19 cellular contexts compared by ENCODE assay signal in genomic region chr2:182740681-182741080, GRCh38. TPM values are rescaled to one million over a fixed set of nuclear protein-coding genes. Genes with fewer than 3 reads are reported as not detected.
DNase-seq lines count a peak whose midpoint lies in the region; ATAC-seq lines count a peak whose summit lies in the region.
"Had no signal": no experiment of that assay in that cellular context is flagged by ENCODE, and none has a peak within 500 bp of the region (broad histone marks: within the 10 kb centered on the region; RNA-seq: fewer than 3 reads in every experiment).

No MANE protein-coding gene starts in this region.

- no peak overlapping the region for H3K27ac Mint-ChIP-seq in activated naive CD8-positive, alpha-beta T cell treated with anti-CD3 and anti-CD28 coated beads, Interleukin-2, amount 10 ng/mL, durations not matched to agents 7 days and 5 days
- no peak overlapping the region for H3K27ac Mint-ChIP-seq in activated naive CD8-positive, alpha-beta T cell treated with anti-CD3 and anti-CD28 coated beads, Interleukin-2, amount 50 U/mL, for 24 hours
- H3K27ac Mint-ChIP-seq: CD4-positive, CD25-positive, alpha-beta regulatory T cell had no signal

- ATAC-seq in activated naive CD8-positive, alpha-beta T cell treated with anti-CD3 and anti-CD28 coated beads, Interleukin-2, amount 10 ng/mL, durations not matched to agents 7 days and 5 days (ENCODE audit: low read depth), result no peak
- ATAC-seq in activated naive CD8-positive, alpha-beta T cell treated with anti-CD3 and anti-CD28 coated beads, Interleukin-2, amount 50 U/mL, for 24 hours, result no peak
- ATAC-seq in GM19351 (IDR thresholded peaks at IDR 0.05; ENCODE audit: unreplicated experiment), result peak; percentile 51
- ATAC-seq in left colon, result no peak
- ATAC-seq: K562, Right ventricle myocardium inferior had no signal

- H3K4me1 Mint-ChIP-seq in activated naive CD8-positive, alpha-beta T cell treated with anti-CD3 and anti-CD28 coated beads, Interleukin-2, amount 10 ng/mL, durations not matched to agents 7 days and 5 days, result peaks cover 7% of the 10 kb centered on the region
- H3K4me1 Mint-ChIP-seq in activated naive CD8-positive, alpha-beta T cell treated with anti-CD3 and anti-CD28 coated beads, Interleukin-2, amount 50 U/mL, for 24 hours, result peaks cover 10% of the 10 kb centered on the region

- peaks cover 1% of the 10 kb centered on the region for H3K9me3 Mint-ChIP-seq in activated naive CD8-positive, alpha-beta T cell treated with anti-CD3 and anti-CD28 coated beads, Interleukin-2, amount 10 ng/mL, durations not matched to agents 7 days and 5 days
- H3K9me3 Mint-ChIP-seq in activated naive CD8-positive, alpha-beta T cell treated with anti-CD3 and anti-CD28 coated beads, Interleukin-2, amount 50 U/mL, for 24 hours, result no peaks in the 10 kb centered on the region

- in situ Hi-C loops in ACHN (cut with HindIII; ENCODE audit: low pct_ligation_motif_present, low pct_unique_long_range_greater_than_20kb, low sequenced_read_pairs), result no loop called here

- peak overlapping the region; percentile 20 for H3K4me3 Mint-ChIP-seq in activated naive CD8-positive, alpha-beta T cell treated with anti-CD3 and anti-CD28 coated beads, Interleukin-2, amount 10 ng/mL, durations not matched to agents 7 days and 5 days
- no peak overlapping the region for H3K4me3 Mint-ChIP-seq in activated naive CD8-positive, alpha-beta T cell treated with anti-CD3 and anti-CD28 coated beads, Interleukin-2, amount 50 U/mL, for 24 hours
- H3K4me3 Mint-ChIP-seq: CD4-positive, CD25-positive, alpha-beta regulatory T cell had no signal

- H3K36me3 Mint-ChIP-seq in activated naive CD8-positive, alpha-beta T cell treated with anti-CD3 and anti-CD28 coated beads, Interleukin-2, amount 10 ng/mL, durations not matched to agents 7 days and 5 days, result peaks cover 46% of the 10 kb centered on the region
- peaks cover 65% of the 10 kb centered on the region for H3K36me3 Mint-ChIP-seq in activated naive CD8-positive, alpha-beta T cell treated with anti-CD3 and anti-CD28 coated beads, Interleukin-2, amount 50 U/mL, for 24 hours (ENCODE audit: low read depth)

- no peak for DNase-seq in activated naive CD8-positive, alpha-beta T cell treated with anti-CD3 and anti-CD28 coated beads, Interleukin-2, amount 10 ng/mL, durations not matched to agents 7 days and 5 days
- DNase-seq in activated naive CD8-positive, alpha-beta T cell treated with anti-CD3 and anti-CD28 coated beads, Interleukin-2, amount 50 U/mL, for 24 hours, result no peak
- peak; percentile 2 for DNase-seq in SW480 (ENCODE audit: low spot score)
- no peak for DNase-seq in H4 (ENCODE audit: low spot score)
- DNase-seq in ACHN, result no peak
- no peak for DNase-seq in NCI-H1105 (lab: John Stamatoyannopoulos, UW)
- DNase-seq in left colon, result no peak
- DNase-seq: 8988T, NCI-H1417, NCI-H1694, NCI-H2029 treated with DMSO at 0.1 percent for 48 hours, NCI-H446 treated with DMSO at 0.1 percent for 48 hours, NCI-H526, NCI-H82, PC-9 had no signal

- intact Hi-C loops in left colon (cut with DNase I, micrococcal nuclease), result no loop called here

- H3K27me3 Mint-ChIP-seq in activated naive CD8-positive, alpha-beta T cell treated with anti-CD3 and anti-CD28 coated beads, Interleukin-2, amount 10 ng/mL, durations not matched to agents 7 days and 5 days, result no peaks in the 10 kb centered on the region
- no peaks in the 10 kb centered on the region for H3K27me3 Mint-ChIP-seq in activated naive CD8-positive, alpha-beta T cell treated with anti-CD3 and anti-CD28 coated beads, Interleukin-2, amount 50 U/mL, for 24 hours
- H3K27me3 Mint-ChIP-seq: CD4-positive, CD25-positive, alpha-beta regulatory T cell had no signal

- POLR2A ChIA-PET in activated naive CD8-positive, alpha-beta T cell treated with anti-CD3 and anti-CD28 coated beads, Interleukin-2, amount 10 ng/mL, durations not matched to agents 7 days and 5 days (lab: Charles Lee), result no interaction called here

RNA-seq across cellular contexts. Expression of gene DNAJC10, which starts 24.6 kb away (rescaled TPM):
- 10 to 100 TPM; 41.0 to 45.3 TPM for total RNA-seq in activated naive CD8-positive, alpha-beta T cell treated with anti-CD3 and anti-CD28 coated beads, Interleukin-2, amount 10 ng/mL, durations not matched to agents 7 days and 5 days
- total RNA-seq in H4 (2014; rRNA removed; shearing (Covaris generic)), result 62.9 and 79.5 TPM in 2 replicates
- total RNA-seq in left colon, result 10 to 100 TPM; 74.7 to 78.9 TPM
